Comparison of ENCODE assay signal across 15 cellular contexts in the genomic region with DNA sequence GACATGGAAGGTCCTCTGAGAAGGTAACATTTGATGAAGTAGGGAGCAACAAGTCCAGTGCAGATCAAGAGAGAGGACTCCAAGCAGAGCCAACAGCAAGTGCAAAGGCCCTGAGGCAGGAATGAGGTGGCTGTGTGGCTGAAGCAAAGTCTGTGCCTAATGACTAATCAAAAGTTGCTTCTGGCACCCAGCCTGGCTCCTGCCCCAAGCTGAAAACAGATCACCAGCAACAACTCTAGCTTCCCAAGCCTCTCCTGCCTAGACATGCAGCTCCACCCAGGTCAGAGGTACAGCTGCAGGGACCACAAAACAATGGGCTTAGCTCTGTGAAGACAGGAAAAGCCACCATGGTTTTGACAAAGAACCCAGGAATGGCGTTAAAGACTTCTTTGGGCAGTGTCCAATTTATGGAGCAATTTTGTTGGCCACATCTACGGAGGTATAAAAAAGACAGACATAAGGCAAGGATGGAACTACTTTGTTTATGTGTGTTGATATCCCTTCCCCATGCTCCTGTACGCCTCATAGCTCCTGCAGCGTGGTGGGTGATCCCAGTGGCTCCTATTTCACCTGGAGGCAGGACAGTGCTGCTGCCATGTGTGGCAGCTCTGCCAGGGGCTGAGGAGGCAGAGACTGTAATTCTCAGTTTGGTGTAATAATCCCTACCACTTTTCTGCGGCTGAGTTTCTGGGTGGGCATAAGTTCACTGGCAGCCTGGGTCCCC. TPM values are rescaled to one million over a fixed set of nuclear protein-coding genes. Genes with fewer than 3 reads are reported as not detected.
DNase-seq lines count a peak whose midpoint lies in the region; ATAC-seq and TF ChIP-seq lines count a peak whose summit lies in the region.
"Had no signal": no experiment of that assay in that cellular context is flagged by ENCODE, and none has a peak within 500 bp of the region (broad histone marks: within the 10 kb centered on the region; RNA-seq: fewer than 3 reads in every experiment).

No MANE protein-coding gene starts in this region.

- H3K4me1 ChIP-seq in mammary epithelial cell (ENCODE audit: insufficient read depth, low read length) = peaks cover 47% of the 10 kb centered on the region
- H3K4me1 ChIP-seq: BLaER1, gastrocnemius medialis had no signal

- BruUV-seq in mammary epithelial cell (replicated peaks; lab: Mats Ljungman, UMichigan) = no TSS peak

- H3K36me3 ChIP-seq in mammary epithelial cell (ENCODE audit: insufficient read depth, low read length) = no peaks in the 10 kb centered on the region
- H3K36me3 ChIP-seq in kidney epithelial cell (ENCODE audit: control insufficient read depth, insufficient read depth, low read length) = no peaks in the 10 kb centered on the region
- H3K36me3 ChIP-seq: BLaER1, gastrocnemius medialis had no signal

- no peak for ATAC-seq in GM19397 (IDR thresholded peaks at IDR 0.05; ENCODE audit: unreplicated experiment)
- ATAC-seq in GM19324 (IDR thresholded peaks at IDR 0.05; ENCODE audit: low FRiP score, unreplicated experiment) = no peak
- ATAC-seq: HepG2, SK-N-SH treated with all-trans-retinoic acid at 6 μM for 48 hours had no signal

- in situ Hi-C loops in mammary epithelial cell (cut with MboI; ENCODE audit: low sequenced_read_pairs in 2 of 2) = no loop called here

- CTCF ChIA-PET in mammary epithelial cell (lab: Charles Lee; ENCODE audit: low non-redundant PET) = no interaction called here

- no peaks in the 10 kb centered on the region for H3K9me3 ChIP-seq in mammary epithelial cell (replicated peaks; ENCODE audit: insufficient read depth, low read length)
- H3K9me3 ChIP-seq: BLaER1, gastrocnemius medialis had no signal

- intact Hi-C loops in mammary epithelial cell (cut with micrococcal nuclease) = loop anchor here (1.0 kb wide), 1 partner anchor 28 kb away; no protein-coding TSS in a partner anchor

- no peak overlapping the region for H3K4me3 ChIP-seq in AG09309 (ENCODE audit: control insufficient read depth, low read depth, low read length)
- no peak overlapping the region for H3K4me3 ChIP-seq in mammary epithelial cell (replicated peaks in 1 of 3; ENCODE audit: insufficient read depth in 1 of 3, low read depth in 2 of 3, low read length in 3 of 3)
- H3K4me3 ChIP-seq in kidney epithelial cell (ENCODE audit: low read depth, low read length) = no peak overlapping the region
- H3K4me3 ChIP-seq: BLaER1, gastrocnemius medialis had no signal

- no peak overlapping the region for H3K9ac ChIP-seq in mammary epithelial cell (ENCODE audit: insufficient read depth, low read length)
- H3K9ac ChIP-seq: BLaER1 had no signal

- no peaks in the 10 kb centered on the region for H3K79me2 ChIP-seq in mammary epithelial cell (ENCODE audit: insufficient read depth, low read length)

- 7% methylated on average over 4 of the region's 5 CpGs for WGBS in mammary epithelial cell (ENCODE audit: low coverage, missing lambda C conversion rate)

- TF ChIP-seq CTCF in AG09309 (IDR thresholded peaks at IDR 0.05; ENCODE audit: control insufficient read depth, insufficient read depth, low read depth, low read length, missing control alignments) (no peak), mammary epithelial cell (conservative IDR thresholded peaks at IDR 0.05 in 1 of 2, IDR thresholded peaks at IDR 0.05 in 1 of 2; ENCODE audit: extremely low read depth in 1 of 2, insufficient read depth in 1 of 2, low read depth in 1 of 2, low read length in 2 of 2) (no peak), kidney epithelial cell (IDR thresholded peaks at IDR 0.05; ENCODE audit: insufficient read depth, low read length, poor library complexity, severe bottlenecking) (no peak)

- dilution Hi-C loops in mammary epithelial cell (cut with HindIII; ENCODE audit: low sequenced_read_pairs) = no loop called here

- H2AFZ ChIP-seq in mammary epithelial cell (ENCODE audit: low read depth, low read length) = peak overlapping the region; percentile 29

- peak overlapping the region; percentile 56 for H3K4me2 ChIP-seq in mammary epithelial cell (ENCODE audit: insufficient read depth, low read depth, low read length)
- H3K4me2 ChIP-seq: BLaER1 had no signal

- peak overlapping the region; percentile 66 for H3K27ac ChIP-seq in mammary epithelial cell (ENCODE audit: insufficient read depth, low read depth, low read length)
- H3K27ac ChIP-seq: BLaER1, gastrocnemius medialis had no signal

- H3K27me3 ChIP-seq in mammary epithelial cell (ENCODE audit: insufficient read depth, low read length) = no peaks in the 10 kb centered on the region
- H3K27me3 ChIP-seq in kidney epithelial cell (ENCODE audit: control insufficient read depth, insufficient read depth, low read length) = no peaks in the 10 kb centered on the region
- H3K27me3 ChIP-seq: BLaER1, gastrocnemius medialis had no signal

- no peaks in the 10 kb centered on the region for H4K20me1 ChIP-seq in mammary epithelial cell (ENCODE audit: insufficient read depth, low read length)
- H4K20me1 ChIP-seq: BLaER1 had no signal

- DNase-seq in AG09309 (ENCODE audit: low read depth) = peak; percentile 46
- DNase-seq in HT1080 (ENCODE audit: low read depth) = peak; percentile 84
- peak; percentile 99 for DNase-seq in mammary epithelial cell
- DNase-seq in kidney epithelial cell (ENCODE audit: low read depth) = peak; percentile 7
- no peak for DNase-seq in NCI-H2029 (lab: John Stamatoyannopoulos, UW)
- no peak for DNase-seq in activated CD4-positive, alpha-beta T cell treated with anti-CD3 and anti-CD28 coated beads, Interleukin-2, amount 50 U/mL, for 1 hour
- DNase-seq: activated CD4-positive, alpha-beta T cell treated with anti-CD3 and anti-CD28 coated beads for 48 hours; activated effector memory CD4-positive, alpha-beta T cell treated with anti-CD3 and anti-CD28 coated beads, Interleukin-2, amount 50 U/mL, for 16 hours; NCI-H146 had no signal

RNA-seq across cellular contexts. Expression of gene IGSF3, which starts 26.4 kb away (rescaled TPM):
- 11.1 and 14.0 TPM in 2 replicates for total RNA-seq in HT1080 (2014; rRNA removed; shearing (Covaris generic))
- 6.9 and 7.9 TPM in 2 replicates for polyA plus RNA-seq in HT1080 (2015; cell fraction: cytosol; rRNA removed)
- polyA plus RNA-seq in HT1080 (2015; cell fraction: nucleus; rRNA removed) = 16.0 and 16.3 TPM in 2 replicates
- total RNA-seq in mammary epithelial cell = 100 to 1,000 TPM in 1 of 2 donors, 10 to 100 TPM in 1; 32.2 to 134 TPM
- polyA plus RNA-seq in mammary epithelial cell = 29.5 TPM
- 58.6 TPM for polyA minus RNA-seq in mammary epithelial cell
- 34.8 and 39.0 TPM in 2 replicates for total RNA-seq in kidney epithelial cell

Comparison
In these comparisons a context has a peak if more than half of its experiments do, and no peak if none do; other contexts are left out.
1. DNase-seq: peak in AG09309 (single experiment), HT1080 (single experiment), mammary epithelial cell (single experiment) and kidney epithelial cell (single experiment); none in NCI-H2029 (single experiment) and activated CD4-positive, alpha-beta T cell treated with anti-CD3 and anti-CD28 coated beads, Interleukin-2, amount 50 U/mL, for 1 hour (single experiment).